Comparison of ENCODE assay signal across 1 cellular context in the genomic region with DNA sequence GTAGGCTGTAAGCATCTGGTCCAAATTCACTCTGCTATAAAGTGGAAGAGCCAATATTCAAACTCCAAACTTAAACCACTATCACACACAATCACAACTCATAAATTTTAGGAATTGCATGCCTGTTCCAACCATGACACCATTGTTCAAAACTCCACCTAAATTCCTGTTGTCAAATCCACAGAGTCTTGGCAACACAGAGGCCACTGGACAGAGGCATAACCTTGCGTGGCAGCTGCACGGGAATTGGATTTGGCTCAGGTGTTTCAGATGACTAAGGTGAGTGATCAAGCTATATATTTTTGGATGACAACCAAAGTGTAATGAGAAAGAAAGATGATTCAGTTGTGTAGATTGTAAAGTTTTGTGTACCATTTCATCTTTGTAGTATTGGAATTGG.
TF ChIP-seq lines count a peak whose summit lies in the region.

No MANE protein-coding gene starts in this region.

TF ChIP-seq in IMR-90, 13 proteins besides CTCF, POLR2A, EP300 and RAD21:
- TF ChIP-seq RFX5 (IDR thresholded peaks at IDR 0.05; ENCODE audit: low read depth, low read length) (no peak), RCOR1 (IDR thresholded peaks at IDR 0.05; ENCODE audit: insufficient replicate concordance, low read length) (no peak), MXI1 (IDR thresholded peaks at IDR 0.05; ENCODE audit: borderline replicate concordance, low read depth, low read length) (no peak), CEBPB (IDR thresholded peaks at IDR 0.05; ENCODE audit: low read depth, low read length) (no peak), CHD1 (IDR thresholded peaks at IDR 0.05; ENCODE audit: low read depth, low read length) (no peak), NFE2L2 (IDR thresholded peaks at IDR 0.05; ENCODE audit: low read depth, low read length) (no peak), USF2 (IDR thresholded peaks at IDR 0.05; ENCODE audit: low read depth, low read length) (no peak), FOS (IDR thresholded peaks at IDR 0.05; ENCODE audit: low read depth, low read length) (no peak), MAZ (IDR thresholded peaks at IDR 0.05; ENCODE audit: borderline replicate concordance, low read depth, low read length) (no peak), SMC3 (IDR thresholded peaks at IDR 0.05; ENCODE audit: low read depth, low read length) (no peak), MAFK (IDR thresholded peaks at IDR 0.05; ENCODE audit: low read depth, low read length) (no peak), BHLHE40 (IDR thresholded peaks at IDR 0.05; ENCODE audit: low read depth, low read length) (no peak)
- TF ChIP-seq, protein P1, sequence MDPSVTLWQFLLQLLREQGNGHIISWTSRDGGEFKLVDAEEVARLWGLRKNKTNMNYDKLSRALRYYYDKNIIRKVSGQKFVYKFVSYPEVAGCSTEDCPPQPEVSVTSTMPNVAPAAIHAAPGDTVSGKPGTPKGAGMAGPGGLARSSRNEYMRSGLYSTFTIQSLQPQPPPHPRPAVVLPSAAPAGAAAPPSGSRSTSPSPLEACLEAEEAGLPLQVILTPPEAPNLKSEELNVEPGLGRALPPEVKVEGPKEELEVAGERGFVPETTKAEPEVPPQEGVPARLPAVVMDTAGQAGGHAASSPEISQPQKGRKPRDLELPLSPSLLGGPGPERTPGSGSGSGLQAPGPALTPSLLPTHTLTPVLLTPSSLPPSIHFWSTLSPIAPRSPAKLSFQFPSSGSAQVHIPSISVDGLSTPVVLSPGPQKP (IDR thresholded peaks at IDR 0.05; ENCODE audit: borderline replicate concordance, low read depth, low read length) = no peak
